Comparison of ENCODE assay signal across 8 cellular contexts in genomic region chr7:45203947-45204445, GRCh38. TPM values are rescaled to one million over a fixed set of nuclear protein-coding genes. Genes with fewer than 3 reads are reported as not detected.
DNase-seq lines count a peak whose midpoint lies in the region; ATAC-seq and TF ChIP-seq lines count a peak whose summit lies in the region.

No MANE protein-coding gene starts in this region.

- peaks cover 11% of the 10 kb centered on the region for H3K4me1 Mint-ChIP-seq in endothelial cell (ENCODE audit: unreplicated experiment)

- H3K27ac Mint-ChIP-seq in endothelial cell (ENCODE audit: unreplicated experiment): no peak overlapping the region

- H3K4me3 Mint-ChIP-seq in endothelial cell (ENCODE audit: unreplicated experiment): no peak overlapping the region

- H3K4me1 ChIP-seq in adrenal gland (replicated peaks in 1 of 2): no peaks in the 10 kb centered on the region

- TF ChIP-seq CTCF in adrenal gland (IDR thresholded peaks at IDR 0.05): no peak
- no peak for TF ChIP-seq CTCF in endothelial cell (IDR thresholded peaks at IDR 0.05; ENCODE audit: unreplicated experiment)

- no peaks in the 10 kb centered on the region for H3K9me3 ChIP-seq in adrenal gland (replicated peaks in 1 of 3)

- no peak overlapping the region for H3K4me3 ChIP-seq in adrenal gland

- DNase-seq in NOMO-1 treated with DMSO at 0.1 percent for 48 hours (lab: John Stamatoyannopoulos, UW; ENCODE audit: unreplicated experiment) (peak; percentile 14), NOMO-1 treated with dmso at 0.1 percent for 144 hours (lab: John Stamatoyannopoulos, UW; ENCODE audit: unreplicated experiment) (no peak), adrenal gland (no peak), sciatic nerve (ENCODE audit: low spot score) (no peak), NCI-H146 (lab: John Stamatoyannopoulos, UW) (no peak), endothelial cell (ENCODE audit: low spot score) (no peak), mesenteric fat pad (ENCODE audit: low spot score) (no peak)

- H3K27me3 ChIP-seq in adrenal gland: no peaks in the 10 kb centered on the region

- no peaks in the 10 kb centered on the region for H3K36me3 Mint-ChIP-seq in endothelial cell (ENCODE audit: low read depth, unreplicated experiment)

- H3K36me3 ChIP-seq in adrenal gland (replicated peaks in 1 of 2): no peaks in the 10 kb centered on the region

- intact Hi-C loops in adrenal gland (cut with DNase I) (no loop called here), sciatic nerve (cut with DNase I) (no loop called here)

- TF ChIP-seq POLR2A in adrenal gland (IDR thresholded peaks at IDR 0.05): no peak

- ATAC-seq in HG03135 (IDR thresholded peaks at IDR 0.05; ENCODE audit: unreplicated experiment): peak; percentile 92
- peak; percentile 87 for ATAC-seq in sciatic nerve

- peak overlapping the region in 4 of 5 donors; percentile 31 to 66 (median 37) for H3K27ac ChIP-seq in adrenal gland

- WGBS in adrenal gland, 4 donors: 29 to 48% (median 41%) methylated on average over 2 of the region's 2 CpGs

- H3K27me3 Mint-ChIP-seq in endothelial cell (ENCODE audit: unreplicated experiment): peaks cover 4% of the 10 kb centered on the region

- no peaks in the 10 kb centered on the region for H3K9me3 Mint-ChIP-seq in endothelial cell (ENCODE audit: unreplicated experiment)

RNA-seq across cellular contexts. Expression of gene RAMP3, which starts 46.4 kb away (rescaled TPM):
- total RNA-seq in adrenal gland (100 to 1,000 TPM in 1 of 8 donors, 10 to 100 TPM in 7; 39.6 to 134 (median 44.3) TPM), sciatic nerve (59.6 TPM), endothelial cell (ENCODE audit: unreplicated experiment) (0.62 TPM), mesenteric fat pad (49.2 TPM)
- polyA plus RNA-seq in adrenal gland: 10 to 100 TPM; 13.1 to 57.7 (median 33.2) TPM

Comparison
In these comparisons a context has a peak if more than half of its experiments do, and no peak if none do; other contexts are left out.
1. RNA of gene RAMP3, which starts 46.4 kb away (total RNA-seq): 59.6 TPM in sciatic nerve (single experiment), 49.2 TPM in mesenteric fat pad (single experiment) and 39.6 to 134 TPM in adrenal gland; 0.62 TPM in endothelial cell (single experiment); every median in the first group is over 10 times any median in the second.